Comparison of ENCODE assay signal across 10 cellular contexts in genomic region chr7:143375298-143376034, GRCh38. TPM values are rescaled to one million over a fixed set of nuclear protein-coding genes. Genes with fewer than 3 reads are reported as not detected.
DNase-seq lines count a peak whose midpoint lies in the region; ATAC-seq, FAIRE-seq and TF ChIP-seq lines count a peak whose summit lies in the region.
"Had no signal": no experiment of that assay in that cellular context is flagged by ENCODE, and none has a peak within 500 bp of the region (broad histone marks: within the 10 kb centered on the region; RNA-seq: fewer than 3 reads in every experiment).

No MANE protein-coding gene starts in this region.

- H3K36me3 ChIP-seq in CD8-positive, alpha-beta T cell (ENCODE audit: insufficient read depth, low read length): no peaks in the 10 kb centered on the region
- H3K36me3 ChIP-seq in muscle layer of duodenum (ENCODE audit: control insufficient read depth in 1 of 2, insufficient read depth in 2 of 2, low read length in 2 of 2) (peaks cover 0 to 4% of the 10 kb centered on the region in 2 donors), smooth muscle cell (ENCODE audit: low read depth) (no peaks in the 10 kb centered on the region)
- H3K36me3 ChIP-seq: suprapubic skin had no signal

- H3K36me3 Mint-ChIP-seq in CD8-positive, alpha-beta T cell: peaks cover 2% of the 10 kb centered on the region
- no peaks in the 10 kb centered on the region for H3K36me3 Mint-ChIP-seq in activated T-helper 1 cell treated with anti-CD3 and anti-CD28 coated beads, Interleukin-12 subunit alpha, Interleukin-12 subunit beta, Interleukin-2, Interleukin-4 antibody, amounts not matched to agents 30 ng/mL and 10 ng/mL and 1 ng/mL, durations not matched to agents 14 hours and 24 hours and 36 hours (ENCODE audit: low read depth)

- H3K4me2 ChIP-seq in smooth muscle cell: no peak overlapping the region

- CTCF ChIA-PET in CD8-positive, alpha-beta T cell (lab: Charles Lee): interaction anchor here (0.6 to 7.2 kb wide), 14 partner anchors 9 to 135 kb away, joined by 3 to 36 read pairs (median 4); partner anchors contain the start of gene EPHA1

- peak; percentile 69 for ATAC-seq in CD8-positive, alpha-beta T cell

- H3F3A ChIP-seq in smooth muscle cell (ENCODE audit: low read depth): no peaks in the 10 kb centered on the region

- peak; percentile 54 for TF ChIP-seq POLR2A in NB4 (IDR thresholded peaks at IDR 0.05; ENCODE audit: extremely low read depth, insufficient read length)
- TF ChIP-seq POLR2A in H54 (IDR thresholded peaks at IDR 0.05; ENCODE audit: low read depth, low read length): no peak

- no peaks in the 10 kb centered on the region for H3K9me3 Mint-ChIP-seq in CD8-positive, alpha-beta T cell
- H3K9me3 Mint-ChIP-seq in activated T-helper 1 cell treated with anti-CD3 and anti-CD28 coated beads, Interleukin-12 subunit alpha, Interleukin-12 subunit beta, Interleukin-2, Interleukin-4 antibody, amounts not matched to agents 30 ng/mL and 10 ng/mL and 1 ng/mL, durations not matched to agents 14 hours and 24 hours and 36 hours: no peaks in the 10 kb centered on the region

- DNase-seq in CD8-positive, alpha-beta T cell: peak in 6 of 7 experiments; percentile 35 to 78 (median 60)
- peak; percentile 98 for DNase-seq in NB4 (ENCODE audit: low read depth)
- no peak for DNase-seq in activated T-helper 1 cell treated with anti-CD3 and anti-CD28 coated beads, Interleukin-12 subunit alpha, Interleukin-12 subunit beta, Interleukin-2, Interleukin-4 antibody, amounts not matched to agents 30 ng/mL and 10 ng/mL and 1 ng/mL, durations not matched to agents 14 hours and 24 hours and 36 hours (ENCODE audit: low spot score)
- no peak for DNase-seq in DMS79 (lab: John Stamatoyannopoulos, UW)
- DNase-seq in COLO829 (ENCODE audit: low spot score): no peak
- no peak for DNase-seq in smooth muscle cell (lab: John Stamatoyannopoulos, UW; ENCODE audit: unreplicated experiment)
- no peak for DNase-seq in H54 (ENCODE audit: insufficient read length, low spot score)

- H2AFZ ChIP-seq in smooth muscle cell (ENCODE audit: low read depth): no peak overlapping the region

- POLR2A ChIA-PET in CD8-positive, alpha-beta T cell (lab: Charles Lee): interaction anchor here (0.6 to 2.5 kb wide), 11 partner anchors 9 to 119 kb away, joined by 3 to 12 read pairs (median 5); partner anchors contain the start of genes CASP2, EPHA1 and FAM131B

- no peaks in the 10 kb centered on the region for H3K9me3 ChIP-seq in CD8-positive, alpha-beta T cell (ENCODE audit: low read length)
- H3K9me3 ChIP-seq in muscle layer of duodenum (ENCODE audit: control insufficient read depth in 1 of 2, low read length in 2 of 2) (no peaks in the 10 kb centered on the region), smooth muscle cell (replicated peaks; ENCODE audit: low read depth) (no peaks in the 10 kb centered on the region)
- H3K9me3 ChIP-seq: SJSA1, suprapubic skin had no signal

- H3K27me3 Mint-ChIP-seq in CD8-positive, alpha-beta T cell (ENCODE audit: low read depth): no peaks in the 10 kb centered on the region
- peaks cover 2% of the 10 kb centered on the region for H3K27me3 Mint-ChIP-seq in activated T-helper 1 cell treated with anti-CD3 and anti-CD28 coated beads, Interleukin-12 subunit alpha, Interleukin-12 subunit beta, Interleukin-2, Interleukin-4 antibody, amounts not matched to agents 30 ng/mL and 10 ng/mL and 1 ng/mL, durations not matched to agents 14 hours and 24 hours and 36 hours (ENCODE audit: insufficient read depth)

- H3K4me1 ChIP-seq in CD8-positive, alpha-beta T cell (ENCODE audit: insufficient read depth, low read length): peaks cover 87% of the 10 kb centered on the region
- H3K4me1 ChIP-seq in muscle layer of duodenum (ENCODE audit: control insufficient read depth in 1 of 2, insufficient read depth in 2 of 2, low read length in 2 of 2): peaks cover 9 to 12% of the 10 kb centered on the region in 2 donors
- H3K4me1 ChIP-seq in smooth muscle cell (ENCODE audit: low read depth): peaks cover 14% of the 10 kb centered on the region

- no peak overlapping the region for H3K9ac ChIP-seq in smooth muscle cell (ENCODE audit: low read depth)

- no peak for FAIRE-seq in H54 (lab: Jason Lieb, UNC)

- H4K20me1 ChIP-seq in smooth muscle cell (ENCODE audit: low read depth): no peaks in the 10 kb centered on the region

- peak overlapping the region; percentile 59 for H3K4me3 Mint-ChIP-seq in CD8-positive, alpha-beta T cell
- H3K4me3 Mint-ChIP-seq in activated T-helper 1 cell treated with anti-CD3 and anti-CD28 coated beads, Interleukin-12 subunit alpha, Interleukin-12 subunit beta, Interleukin-2, Interleukin-4 antibody, amounts not matched to agents 30 ng/mL and 10 ng/mL and 1 ng/mL, durations not matched to agents 14 hours and 24 hours and 36 hours: no peak overlapping the region

- H3K27me3 ChIP-seq in CD8-positive, alpha-beta T cell (ENCODE audit: insufficient read depth, low read length): no peaks in the 10 kb centered on the region
- no peaks in the 10 kb centered on the region for H3K27me3 ChIP-seq in muscle layer of duodenum (ENCODE audit: low read depth, low read length)
- H3K27me3 ChIP-seq in smooth muscle cell (ENCODE audit: low read depth): no peaks in the 10 kb centered on the region
- H3K27me3 ChIP-seq: SJSA1, suprapubic skin had no signal

- peak overlapping the region; percentile 93 for H3K27ac Mint-ChIP-seq in CD8-positive, alpha-beta T cell
- H3K27ac Mint-ChIP-seq in activated T-helper 1 cell treated with anti-CD3 and anti-CD28 coated beads, Interleukin-12 subunit alpha, Interleukin-12 subunit beta, Interleukin-2, Interleukin-4 antibody, amounts not matched to agents 30 ng/mL and 10 ng/mL and 1 ng/mL, durations not matched to agents 14 hours and 24 hours and 36 hours: peak overlapping the region; percentile 43

- intact Hi-C loops in CD8-positive, alpha-beta T cell (cut with DNase I, micrococcal nuclease): loop anchor here (5.0 to 10.0 kb wide), 5 partner anchors 73 to 1641 kb away; partner anchors contain the start of gene SSBP1 (in 1 of the 2)
- intact Hi-C loops in activated T-helper 1 cell treated with anti-CD3 and anti-CD28 coated beads, Interleukin-12 subunit alpha, Interleukin-12 subunit beta, Interleukin-2, Interleukin-4 antibody, amounts not matched to agents 30 ng/mL and 10 ng/mL and 1 ng/mL, durations not matched to agents 14 hours and 24 hours and 36 hours (cut with micrococcal nuclease): loop anchor here (1.0 kb wide), 1 partner anchor 135 kb away; no protein-coding TSS in a partner anchor

- 90% methylated on average over 7 of the region's 7 CpGs for WGBS in smooth muscle cell (ENCODE audit: low lambda C conversion rate)

- TF ChIP-seq CTCF in CD8-positive, alpha-beta T cell (IDR thresholded peaks at IDR 0.05): no peak
- no peak for TF ChIP-seq CTCF in NB4 (IDR thresholded peaks at IDR 0.05; ENCODE audit: low read depth, low read length)
- no peak for TF ChIP-seq CTCF in smooth muscle cell (IDR thresholded peaks at IDR 0.05; ENCODE audit: borderline replicate concordance, insufficient read depth, poor library complexity, severe bottlenecking)

- H3K4me1 Mint-ChIP-seq in CD8-positive, alpha-beta T cell (ENCODE audit: low read depth): peaks cover 79% of the 10 kb centered on the region
- peaks cover 58% of the 10 kb centered on the region for H3K4me1 Mint-ChIP-seq in activated T-helper 1 cell treated with anti-CD3 and anti-CD28 coated beads, Interleukin-12 subunit alpha, Interleukin-12 subunit beta, Interleukin-2, Interleukin-4 antibody, amounts not matched to agents 30 ng/mL and 10 ng/mL and 1 ng/mL, durations not matched to agents 14 hours and 24 hours and 36 hours (ENCODE audit: low read depth)

- H3K27ac ChIP-seq in CD8-positive, alpha-beta T cell (ENCODE audit: low read depth, low read length): peak overlapping the region; percentile 48
- peak overlapping the region; percentile 1 for H3K27ac ChIP-seq in muscle layer of duodenum (ENCODE audit: low read length)
- no peak overlapping the region for H3K27ac ChIP-seq in smooth muscle cell (ENCODE audit: low read depth)
- H3K27ac ChIP-seq: SJSA1, suprapubic skin had no signal

- peak overlapping the region; percentile 16 for H3K4me3 ChIP-seq in CD8-positive, alpha-beta T cell (ENCODE audit: low read depth, low read length)
- H3K4me3 ChIP-seq in NB4 (ENCODE audit: low read depth, low read length) (peak overlapping the region; percentile 38), muscle layer of duodenum (ENCODE audit: low read depth in 1 of 2, low read length in 2 of 2) (no peak overlapping the region), smooth muscle cell (no peak overlapping the region)
- H3K4me3 ChIP-seq: SJSA1, suprapubic skin had no signal

- peaks cover 15% of the 10 kb centered on the region for H3K79me2 ChIP-seq in smooth muscle cell (ENCODE audit: low read depth)

RNA-seq across cellular contexts. Expression of gene ZYX, which starts 5.7 kb away (rescaled TPM):
- 100 to 1,000 TPM; 107 to 111 TPM for total RNA-seq in CD8-positive, alpha-beta T cell
- total RNA-seq in activated T-helper 1 cell treated with anti-CD3 and anti-CD28 coated beads, Interleukin-12 subunit alpha, Interleukin-12 subunit beta, Interleukin-2, Interleukin-4 antibody, amounts not matched to agents 30 ng/mL and 10 ng/mL and 1 ng/mL, durations not matched to agents 14 hours and 24 hours and 36 hours: 73.9 and 78.8 TPM in 2 replicates
- 52.2 and 71.1 TPM in 2 replicates for total RNA-seq in smooth muscle cell
- polyA plus RNA-seq in smooth muscle cell: 322 and 354 TPM in 2 replicates

RNA-seq across cellular contexts. Expression of gene FAM131B, which starts 13.0 kb away (rescaled TPM):
- total RNA-seq in CD8-positive, alpha-beta T cell: under 1 TPM; 0.30 to 0.36 TPM
- 0.44 and 0.54 TPM in 2 replicates for total RNA-seq in activated T-helper 1 cell treated with anti-CD3 and anti-CD28 coated beads, Interleukin-12 subunit alpha, Interleukin-12 subunit beta, Interleukin-2, Interleukin-4 antibody, amounts not matched to agents 30 ng/mL and 10 ng/mL and 1 ng/mL, durations not matched to agents 14 hours and 24 hours and 36 hours
- total RNA-seq in smooth muscle cell: 0.09 and 0.31 TPM in 2 replicates
- 0.03 TPM in 1 of 2 replicates, not detected in the other for polyA plus RNA-seq in smooth muscle cell

RNA-seq across cellular contexts. Expression of gene EPHA1, which starts 33.2 kb away (rescaled TPM):
- 10 to 100 TPM in 1 of 2 experiments, 1 to 10 TPM in 1; 8.3 to 13.1 TPM for total RNA-seq in CD8-positive, alpha-beta T cell
- total RNA-seq in activated T-helper 1 cell treated with anti-CD3 and anti-CD28 coated beads, Interleukin-12 subunit alpha, Interleukin-12 subunit beta, Interleukin-2, Interleukin-4 antibody, amounts not matched to agents 30 ng/mL and 10 ng/mL and 1 ng/mL, durations not matched to agents 14 hours and 24 hours and 36 hours: not detected in 2 replicates
- 4.3 and 19.1 TPM in 2 replicates for total RNA-seq in smooth muscle cell
- 8.7 and 23.6 TPM in 2 replicates for polyA plus RNA-seq in smooth muscle cell
- total RNA-seq: SJSA1 had no signal

RNA-seq across cellular contexts. Expression of gene CLCN1, which starts 59.6 kb away (rescaled TPM):
- not detected for total RNA-seq in CD8-positive, alpha-beta T cell
- not detected in 2 replicates for total RNA-seq in activated T-helper 1 cell treated with anti-CD3 and anti-CD28 coated beads, Interleukin-12 subunit alpha, Interleukin-12 subunit beta, Interleukin-2, Interleukin-4 antibody, amounts not matched to agents 30 ng/mL and 10 ng/mL and 1 ng/mL, durations not matched to agents 14 hours and 24 hours and 36 hours
- total RNA-seq in smooth muscle cell: not detected in 2 replicates
- not detected in 2 replicates for polyA plus RNA-seq in smooth muscle cell
- total RNA-seq: SJSA1 had no signal

Comparison
In these comparisons a context has a peak if more than half of its experiments do, and no peak if none do; other contexts are left out.
1. DNase-seq: peak in CD8-positive, alpha-beta T cell (6 of 7) and NB4 (single experiment); none in activated T-helper 1 cell treated with anti-CD3 and anti-CD28 coated beads, Interleukin-12 subunit alpha, Interleukin-12 subunit beta, Interleukin-2, Interleukin-4 antibody, amounts not matched to agents 30 ng/mL and 10 ng/mL and 1 ng/mL, durations not matched to agents 14 hours and 24 hours and 36 hours (single experiment), DMS79 (single experiment), COLO829 (single experiment), smooth muscle cell (single experiment) and H54 (single experiment).
2. H3K4me3 ChIP-seq: peak in CD8-positive, alpha-beta T cell (single experiment) and NB4 (single experiment); none in muscle layer of duodenum (0 of 2) and smooth muscle cell (single experiment).